ENCODE assay signal across 8 cellular contexts in genomic region chr16:89217138-89217387, GRCh38. TPM values are rescaled to one million over a fixed set of nuclear protein-coding genes. Genes with fewer than 3 reads are reported as not detected.
DNase-seq lines count a peak whose midpoint lies in the region; ATAC-seq, FAIRE-seq and TF ChIP-seq lines count a peak whose summit lies in the region.

No MANE protein-coding gene starts in this region.

- H3K4me3 Mint-ChIP-seq in activated CD4-positive, alpha-beta T cell treated with anti-CD3 and anti-CD28 coated beads, Interleukin-2, amount 10 ng/mL, durations not matched to agents 24 days and 14 days = peak overlapping the region; percentile 92

- 2% methylated on average over 11 of the region's 11 CpGs for WGBS in HepG2 (ENCODE audit: low lambda C conversion rate)
- 0 to 1% methylated on average over 11 of the region's 11 CpGs for WGBS in testis, 2 donors

- peak overlapping the region; percentile 75 to 83 for H3K4me3 ChIP-seq in ascending aorta
- peak overlapping the region; percentile 89 to 96 (median 92) for H3K4me3 ChIP-seq in HepG2 (replicated peaks in 1 of 3; ENCODE audit: insufficient read depth in 1 of 3, low read depth in 2 of 3, low read length in 3 of 3)
- H3K4me3 ChIP-seq in testis = peak overlapping the region; percentile 79 to 88

- TF ChIP-seq CTCF in ascending aorta (IDR thresholded peaks at IDR 0.05) = no peak
- no peak for TF ChIP-seq CTCF in HepG2 (CRISPR knock-in tag; IDR thresholded peaks at IDR 0.05)
- no peak for TF ChIP-seq CTCF in testis (IDR thresholded peaks at IDR 0.05)

- peak overlapping the region; percentile 92 for H3K4me2 ChIP-seq in HepG2 (ENCODE audit: low read depth, low read length)

- peaks cover 8% of the 10 kb centered on the region for H3K79me2 ChIP-seq in HepG2 (ENCODE audit: insufficient read depth, low read length)

- no peak overlapping the region for H2AFZ ChIP-seq in HepG2 (ENCODE audit: low read length)

- H3K27ac Mint-ChIP-seq in activated CD4-positive, alpha-beta T cell treated with anti-CD3 and anti-CD28 coated beads, Interleukin-2, amount 10 ng/mL, durations not matched to agents 24 days and 14 days = peak overlapping the region; percentile 40

- peaks cover 7% of the 10 kb centered on the region for H3K36me3 Mint-ChIP-seq in activated CD4-positive, alpha-beta T cell treated with anti-CD3 and anti-CD28 coated beads, Interleukin-2, amount 10 ng/mL, durations not matched to agents 24 days and 14 days (ENCODE audit: low read depth)

- H3K9me3 ChIP-seq in ascending aorta = no peaks in the 10 kb centered on the region
- H3K9me3 ChIP-seq in HepG2 (ENCODE audit: low read length) = no peaks in the 10 kb centered on the region
- H3K9me3 ChIP-seq in testis = no peaks in the 10 kb centered on the region

- no peak for FAIRE-seq in HepG2 (lab: Jason Lieb, UNC)

- DNase-seq in activated CD4-positive, alpha-beta T cell treated with anti-CD3 and anti-CD28 coated beads, Interleukin-2, amount 10 ng/mL, durations not matched to agents 24 days and 14 days = no peak
- DNase-seq in activated CD4-positive, alpha-beta T cell treated with anti-CD3 and anti-CD28 coated beads for 4 hours = no peak
- DNase-seq in ascending aorta (ENCODE audit: low spot score in 2 of 2) (no peak), HepG2 (ENCODE audit: low spot score) (no peak), testis (no peak), ureter (ENCODE audit: low spot score) (no peak), DMS 273 (lab: John Stamatoyannopoulos, UW; ENCODE audit: unreplicated experiment) (no peak)

- POLR2A ChIA-PET in HepG2 (lab: Yijun Ruan, JAX) = interaction anchor here (0.8 to 2.5 kb wide), 18 partner anchors 9 to 429 kb away, joined by 3 to 30 read pairs (median 4); partner anchors contain the start of genes ACSF3, GALNS, SLC22A31 and TRAPPC2L

- peak overlapping the region; percentile 91 to 96 for H3K27ac ChIP-seq in ascending aorta
- peak overlapping the region; percentile 85 for H3K27ac ChIP-seq in HepG2 (ENCODE audit: extremely low read length, insufficient read depth, low read length)
- H3K27ac ChIP-seq in testis = peak overlapping the region; percentile 89 to 91

- H3K4me1 ChIP-seq in ascending aorta (peaks cover 7 to 21% of the 10 kb centered on the region in 2 donors), HepG2 (ENCODE audit: insufficient read depth, low read length) (peaks cover 10% of the 10 kb centered on the region; the same call in 1 of the 2 replicates), testis (peaks cover 4% of the 10 kb centered on the region)

- H3K27me3 ChIP-seq in ascending aorta (no peaks in the 10 kb centered on the region), HepG2 (ENCODE audit: control insufficient read depth in 1 of 2, insufficient read depth in 2 of 2, low read length in 2 of 2) (no peaks in the 10 kb centered on the region; a peak in 1 of 5 replicates), testis (no peaks in the 10 kb centered on the region)

- in situ Hi-C loops in HepG2 (cut with HindIII; ENCODE audit: extremely low pct_ligation_motif_present, low pct_unique_long_range_greater_than_20kb) = no loop called here

- TF ChIP-seq POLR2A in HepG2 (IDR thresholded peaks at IDR 0.05; ENCODE audit: insufficient read depth in 1 of 2, low read depth in 2 of 2, low read length in 2 of 2) = no peak
- TF ChIP-seq POLR2A in testis (IDR thresholded peaks at IDR 0.05) = no peak

- CTCF ChIA-PET in HepG2 (lab: Yijun Ruan, JAX; ENCODE audit: low intra/inter-chr PET ratio, low total read pairs) = interaction anchor here (1.3 to 2.0 kb wide), 3 partner anchors 30 to 275 kb away, joined by 5 to 6 read pairs (median 5); no protein-coding TSS in a partner anchor

- TSS peak; percentile 95 for BruUV-seq in HepG2 (replicated peaks; lab: Mats Ljungman, UMichigan)

- intact Hi-C loops in activated CD4-positive, alpha-beta T cell treated with anti-CD3 and anti-CD28 coated beads, Interleukin-2, amount 10 ng/mL, durations not matched to agents 24 days and 14 days (cut with micrococcal nuclease) = loop anchor here (1.0 to 10.0 kb wide), 5 partner anchors 23 to 470 kb away; partner anchors contain the start of genes ACSF3, APRT and SPG7
- intact Hi-C loops in ascending aorta (cut with DNase I) = loop anchor here (1.0 to 10.0 kb wide), 6 partner anchors 24 to 510 kb away; partner anchors contain the start of genes ACSF3, CTU2, GALNS and RNF166
- intact Hi-C loops in HepG2 (cut with micrococcal nuclease; ENCODE audit: unreplicated experiment) = loop anchor here (1.0 to 5.0 kb wide), 3 partner anchors 16 to 274 kb away; partner anchors contain the start of gene CDH15
- intact Hi-C loops in testis (cut with DNase I; ENCODE audit: low total_unique reads) = no loop called here

- TF ChIP-seq EP300 in HepG2 (IDR thresholded peaks at IDR 0.05; ENCODE audit: low read depth in 2 of 2, low read length in 2 of 2) (no peak), HepG2 (CRISPR knock-in tag; IDR thresholded peaks at IDR 0.05; ENCODE audit: borderline replicate concordance) (no peak)

- H4K20me1 ChIP-seq in HepG2 (ENCODE audit: insufficient read depth, low read length) = no peaks in the 10 kb centered on the region

- H3K36me3 ChIP-seq in ascending aorta (peaks cover 11 to 16% of the 10 kb centered on the region in 2 donors), HepG2 (replicated peaks in 1 of 2; ENCODE audit: control insufficient read depth in 1 of 2, insufficient read depth in 2 of 2, low read length in 2 of 2) (peaks cover 5 to 12% of the 10 kb centered on the region in 2 experiments), testis (ENCODE audit: low read depth, missing control alignments) (no peaks in the 10 kb centered on the region)

- peak overlapping the region; percentile 94 for H3K9ac ChIP-seq in HepG2 (ENCODE audit: insufficient read depth, low read depth, low read length)

- H3K9me3 Mint-ChIP-seq in activated CD4-positive, alpha-beta T cell treated with anti-CD3 and anti-CD28 coated beads, Interleukin-2, amount 10 ng/mL, durations not matched to agents 24 days and 14 days = no peaks in the 10 kb centered on the region

- H3K27me3 Mint-ChIP-seq in activated CD4-positive, alpha-beta T cell treated with anti-CD3 and anti-CD28 coated beads, Interleukin-2, amount 10 ng/mL, durations not matched to agents 24 days and 14 days = peaks cover 2% of the 10 kb centered on the region

- peaks cover 16% of the 10 kb centered on the region for H3K4me1 Mint-ChIP-seq in activated CD4-positive, alpha-beta T cell treated with anti-CD3 and anti-CD28 coated beads, Interleukin-2, amount 10 ng/mL, durations not matched to agents 24 days and 14 days

- no peak for TF ChIP-seq RAD21 in HepG2 (CRISPR knock-in tag; IDR thresholded peaks at IDR 0.05)

- ATAC-seq in HepG2 (no peak), GM18909 (IDR thresholded peaks at IDR 0.05; ENCODE audit: poor library complexity, unreplicated experiment) (no peak)

RNA-seq across cellular contexts. Expression of gene ZNF778, which starts 0.4 kb away (rescaled TPM):
- 6.0 and 9.8 TPM in 2 replicates for total RNA-seq in activated CD4-positive, alpha-beta T cell treated with anti-CD3 and anti-CD28 coated beads, Interleukin-2, amount 10 ng/mL, durations not matched to agents 24 days and 14 days
- total RNA-seq in ascending aorta (1.5 TPM), HepG2 (2016; rRNA removed; fragmentation: Illumina TruSeq; extraction: Trizol) (7.2 and 9.3 TPM in 2 replicates), testis (10 to 100 TPM; 29.8 to 32.9 TPM), ureter (10.0 TPM)
- total RNA-seq in HepG2 (2016; cell fraction: cytosol; rRNA removed; fragmentation: Illumina TruSeq; extraction: Trizol; ENCODE audit: low read depth) = 1.7 and 2.6 TPM in 2 replicates
- total RNA-seq in HepG2 (2016; cell fraction: insoluble cytoplasmic fraction; rRNA removed; fragmentation: Illumina TruSeq; extraction: Trizol) = 6.1 and 8.3 TPM in 2 replicates
- total RNA-seq in HepG2 (2016; cell fraction: membrane; rRNA removed; fragmentation: Illumina TruSeq; extraction: Trizol) = 2.7 and 3.9 TPM in 2 replicates
- total RNA-seq in HepG2 (2016; cell fraction: nucleus; rRNA removed; fragmentation: Illumina TruSeq; extraction: Trizol) = 8.7 and 10.5 TPM in 2 replicates
- polyA plus RNA-seq in HepG2 (2011; rRNA removed) (3.8 and 6.1 TPM in 2 replicates), testis (ENCODE audit: insufficient read depth, low read depth, low replicate concordance) (21.0 TPM)
- polyA plus RNA-seq in HepG2 (2011; cell fraction: cytosol; rRNA removed) = 1.8 and 2.1 TPM in 2 replicates
- 6.6 and 11.3 TPM in 2 replicates for polyA plus RNA-seq in HepG2 (2011; cell fraction: nucleus; rRNA removed)
- polyA plus RNA-seq in HepG2 (2012) = 2.4 and 3.0 TPM in 2 replicates
- 0.79 and 0.83 TPM in 2 replicates for polyA plus RNA-seq in HepG2 (2016; cell fraction: cytosol; fragmentation: Illumina TruSeq; extraction: Trizol; ENCODE audit: low read depth)
- 4.6 and 6.1 TPM in 2 replicates for polyA plus RNA-seq in HepG2 (2016; cell fraction: insoluble cytoplasmic fraction; fragmentation: Illumina TruSeq; extraction: Trizol; ENCODE audit: low read depth)
- 0.61 and 1.7 TPM in 2 replicates for polyA plus RNA-seq in HepG2 (2016; cell fraction: membrane; fragmentation: Illumina TruSeq; extraction: Trizol; ENCODE audit: low read depth)
- 11.3 and 22.5 TPM in 2 replicates for polyA plus RNA-seq in HepG2 (2016; cell fraction: nucleus; fragmentation: Illumina TruSeq; extraction: Trizol; ENCODE audit: insufficient read depth, low read depth)
- 6.4 and 9.2 TPM in 2 replicates for polyA minus RNA-seq in HepG2 (2011; rRNA and poly(A)+ RNA removed; ENCODE audit: low replicate concordance)
- 4.0 and 6.1 TPM in 2 replicates for polyA minus RNA-seq in HepG2 (2011; cell fraction: cytosol; rRNA and poly(A)+ RNA removed)
- 15.2 and 17.3 TPM in 2 replicates for polyA minus RNA-seq in HepG2 (2011; cell fraction: nucleus; rRNA and poly(A)+ RNA removed)

RNA-seq across cellular contexts. Expression of gene SLC22A31, which starts 16.7 kb away (rescaled TPM):
- total RNA-seq in activated CD4-positive, alpha-beta T cell treated with anti-CD3 and anti-CD28 coated beads, Interleukin-2, amount 10 ng/mL, durations not matched to agents 24 days and 14 days = 1.4 and 2.3 TPM in 2 replicates
- total RNA-seq in ascending aorta (not detected), HepG2 (2016; rRNA removed; fragmentation: Illumina TruSeq; extraction: Trizol) (20.6 and 83.3 TPM in 2 replicates), testis (1 to 10 TPM; 3.9 to 8.2 TPM), ureter (2.5 TPM)
- 22.4 and 22.9 TPM in 2 replicates for total RNA-seq in HepG2 (2016; cell fraction: cytosol; rRNA removed; fragmentation: Illumina TruSeq; extraction: Trizol; ENCODE audit: low read depth)
- total RNA-seq in HepG2 (2016; cell fraction: insoluble cytoplasmic fraction; rRNA removed; fragmentation: Illumina TruSeq; extraction: Trizol) = 17.9 and 83.9 TPM in 2 replicates
- 38.1 and 39.2 TPM in 2 replicates for total RNA-seq in HepG2 (2016; cell fraction: membrane; rRNA removed; fragmentation: Illumina TruSeq; extraction: Trizol)
- 88.9 and 114 TPM in 2 replicates for total RNA-seq in HepG2 (2016; cell fraction: nucleus; rRNA removed; fragmentation: Illumina TruSeq; extraction: Trizol)
- polyA plus RNA-seq in HepG2 (2011; rRNA removed) (67.3 and 98.2 TPM in 2 replicates), testis (ENCODE audit: insufficient read depth, low read depth, low replicate concordance) (6.2 TPM)
- 27.2 and 52.1 TPM in 2 replicates for polyA plus RNA-seq in HepG2 (2011; cell fraction: cytosol; rRNA removed)
- polyA plus RNA-seq in HepG2 (2011; cell fraction: nucleus; rRNA removed) = 1,312 and 1,533 TPM in 2 replicates
- 45.8 and 48.2 TPM in 2 replicates for polyA plus RNA-seq in HepG2 (2012)
- 27.4 and 28.3 TPM in 2 replicates for polyA plus RNA-seq in HepG2 (2016; cell fraction: cytosol; fragmentation: Illumina TruSeq; extraction: Trizol; ENCODE audit: low read depth)
- 23.8 and 26.1 TPM in 2 replicates for polyA plus RNA-seq in HepG2 (2016; cell fraction: insoluble cytoplasmic fraction; fragmentation: Illumina TruSeq; extraction: Trizol; ENCODE audit: low read depth)
- polyA plus RNA-seq in HepG2 (2016; cell fraction: membrane; fragmentation: Illumina TruSeq; extraction: Trizol; ENCODE audit: low read depth) = 29.3 and 31.7 TPM in 2 replicates
- 322 and 325 TPM in 2 replicates for polyA plus RNA-seq in HepG2 (2016; cell fraction: nucleus; fragmentation: Illumina TruSeq; extraction: Trizol; ENCODE audit: insufficient read depth, low read depth)
- polyA minus RNA-seq in HepG2 (2011; rRNA and poly(A)+ RNA removed; ENCODE audit: low replicate concordance) = 51.6 TPM in 1 of 2 replicates, not detected in the other
- polyA minus RNA-seq in HepG2 (2011; cell fraction: cytosol; rRNA and poly(A)+ RNA removed) = 17.1 and 21.0 TPM in 2 replicates
- polyA minus RNA-seq in HepG2 (2011; cell fraction: nucleus; rRNA and poly(A)+ RNA removed) = 89.4 and 90.8 TPM in 2 replicates

RNA-seq across cellular contexts. Expression of gene CDH15, which starts 45.5 kb away (rescaled TPM):
- total RNA-seq in activated CD4-positive, alpha-beta T cell treated with anti-CD3 and anti-CD28 coated beads, Interleukin-2, amount 10 ng/mL, durations not matched to agents 24 days and 14 days = not detected in 2 replicates
- total RNA-seq in ascending aorta = not detected
- total RNA-seq in HepG2 (2016; rRNA removed; fragmentation: Illumina TruSeq; extraction: Trizol) = 1.4 and 2.2 TPM in 2 replicates
- 2.8 and 2.9 TPM in 2 replicates for total RNA-seq in HepG2 (2016; cell fraction: cytosol; rRNA removed; fragmentation: Illumina TruSeq; extraction: Trizol; ENCODE audit: low read depth)
- total RNA-seq in HepG2 (2016; cell fraction: insoluble cytoplasmic fraction; rRNA removed; fragmentation: Illumina TruSeq; extraction: Trizol) = 1.4 and 2.2 TPM in 2 replicates
- 3.6 and 3.7 TPM in 2 replicates for total RNA-seq in HepG2 (2016; cell fraction: membrane; rRNA removed; fragmentation: Illumina TruSeq; extraction: Trizol)
- 1.6 and 1.8 TPM in 2 replicates for total RNA-seq in HepG2 (2016; cell fraction: nucleus; rRNA removed; fragmentation: Illumina TruSeq; extraction: Trizol)
- 0.69 and 0.74 TPM in 2 replicates for polyA plus RNA-seq in HepG2 (2011; rRNA removed)
- 0.37 and 1.2 TPM in 2 replicates for polyA plus RNA-seq in HepG2 (2011; cell fraction: cytosol; rRNA removed)
- polyA plus RNA-seq in HepG2 (2011; cell fraction: nucleus; rRNA removed) = 1.6 and 2.1 TPM in 2 replicates
- 0.61 and 0.90 TPM in 2 replicates for polyA plus RNA-seq in HepG2 (2012)
- 3.5 and 3.8 TPM in 2 replicates for polyA plus RNA-seq in HepG2 (2016; cell fraction: cytosol; fragmentation: Illumina TruSeq; extraction: Trizol; ENCODE audit: low read depth)
- polyA plus RNA-seq in HepG2 (2016; cell fraction: insoluble cytoplasmic fraction; fragmentation: Illumina TruSeq; extraction: Trizol; ENCODE audit: low read depth) = 1.7 and 2.3 TPM in 2 replicates
- 3.3 and 4.1 TPM in 2 replicates for polyA plus RNA-seq in HepG2 (2016; cell fraction: membrane; fragmentation: Illumina TruSeq; extraction: Trizol; ENCODE audit: low read depth)
- 3.3 and 3.4 TPM in 2 replicates for polyA plus RNA-seq in HepG2 (2016; cell fraction: nucleus; fragmentation: Illumina TruSeq; extraction: Trizol; ENCODE audit: insufficient read depth, low read depth)
- 0.62 TPM in 1 of 2 replicates, not detected in the other for polyA minus RNA-seq in HepG2 (2011; rRNA and poly(A)+ RNA removed; ENCODE audit: low replicate concordance)
- 0.40 and 0.62 TPM in 2 replicates for polyA minus RNA-seq in HepG2 (2011; cell fraction: cytosol; rRNA and poly(A)+ RNA removed)
- polyA minus RNA-seq in HepG2 (2011; cell fraction: nucleus; rRNA and poly(A)+ RNA removed) = 0.39 TPM in 1 of 2 replicates, not detected in the other
- 1 to 10 TPM; 2.1 to 3.0 TPM for total RNA-seq in testis
- 1.4 TPM for polyA plus RNA-seq in testis (ENCODE audit: insufficient read depth, low read depth, low replicate concordance)
- total RNA-seq in ureter = not detected
